ENCODE assay signal across 1 cellular context in the genomic region with DNA sequence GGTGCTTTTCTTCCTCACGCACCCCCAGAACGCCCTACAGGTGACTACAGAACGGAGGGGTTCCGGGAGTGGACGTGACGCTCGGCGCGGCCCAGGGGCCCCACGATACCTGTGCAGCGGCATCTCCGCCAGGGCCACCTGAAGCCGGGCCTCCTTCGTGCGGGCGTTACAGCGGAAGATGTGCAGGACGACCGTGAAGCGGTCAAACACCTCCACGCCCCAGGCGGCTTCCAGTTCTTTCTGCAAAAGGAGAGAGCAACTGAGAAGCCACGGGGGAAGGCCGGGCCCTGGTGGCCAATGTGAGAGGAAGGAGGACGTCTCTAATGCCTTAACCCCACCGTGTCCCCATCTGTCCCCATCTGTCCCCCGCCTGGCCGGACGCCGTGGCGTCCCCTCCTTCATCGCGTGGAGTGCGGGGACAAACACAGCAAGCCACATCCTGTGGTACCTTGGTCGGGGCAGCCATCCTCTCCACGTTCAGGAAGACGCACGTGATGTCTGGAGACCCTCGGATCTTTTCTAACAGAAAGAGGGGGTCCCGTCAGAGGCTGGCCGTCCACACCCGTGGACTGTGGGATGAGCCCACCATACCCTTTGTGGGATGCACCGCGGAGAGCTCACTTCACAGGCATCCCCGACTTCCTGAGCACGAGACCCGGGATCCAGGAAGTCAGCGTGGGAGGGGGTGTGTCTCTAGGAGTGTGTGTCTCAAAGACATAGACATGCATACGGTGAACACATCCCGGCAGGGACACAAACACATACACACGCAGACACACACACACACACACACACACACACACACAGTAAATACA.
A peak's percentile ranks its signal among the peaks of the same experiment; 100 is the strongest.
TF ChIP-seq lines count a peak whose summit lies in the region.

No MANE protein-coding gene starts in this region.

TF ChIP-seq in K562, 482 proteins besides CTCF, POLR2A, EP300 and RAD21:
- TF ChIP-seq HOXB6 (CRISPR knock-in tag; IDR thresholded peaks at IDR 0.05; ENCODE audit: borderline replicate concordance) (no peak), ETV1 (tag; conservative IDR thresholded peaks at IDR 0.05; ENCODE audit: low read depth) (no peak), POLR2G (IDR thresholded peaks at IDR 0.05; ENCODE audit: low read depth, low read length) (peak; percentile 0; the same call in 1 of the 2 replicates)
- TF ChIP-seq, protein P1, sequence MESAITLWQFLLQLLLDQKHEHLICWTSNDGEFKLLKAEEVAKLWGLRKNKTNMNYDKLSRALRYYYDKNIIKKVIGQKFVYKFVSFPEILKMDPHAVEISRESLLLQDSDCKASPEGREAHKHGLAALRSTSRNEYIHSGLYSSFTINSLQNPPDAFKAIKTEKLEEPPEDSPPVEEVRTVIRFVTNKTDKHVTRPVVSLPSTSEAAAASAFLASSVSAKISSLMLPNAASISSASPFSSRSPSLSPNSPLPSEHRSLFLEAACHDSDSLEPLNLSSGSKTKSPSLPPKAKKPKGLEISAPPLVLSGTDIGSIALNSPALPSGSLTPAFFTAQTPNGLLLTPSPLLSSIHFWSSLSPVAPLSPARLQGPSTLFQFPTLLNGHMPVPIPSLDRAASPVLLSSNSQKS (CRISPR knock-in tag; IDR thresholded peaks at IDR 0.05), result no peak
